In genomic region chr13:99354371-99354951, GRCh38 we compare ENCODE assay signal across 9 cellular contexts. TPM values are rescaled to one million over a fixed set of nuclear protein-coding genes. Genes with fewer than 3 reads are reported as not detected.
A peak's percentile ranks its signal among the peaks of the same experiment; 100 is the strongest.
DNase-seq lines count a peak whose midpoint lies in the region; ATAC-seq and TF ChIP-seq lines count a peak whose summit lies in the region.
"Had no signal": no experiment of that assay in that cellular context is flagged by ENCODE, and none has a peak within 500 bp of the region (broad histone marks: within the 10 kb centered on the region; RNA-seq: fewer than 3 reads in every experiment).

No MANE protein-coding gene starts in this region.

- no peaks in the 10 kb centered on the region for H3K9me3 ChIP-seq in neutrophil
- H3K9me3 ChIP-seq: SK-N-SH had no signal

- no peaks in the 10 kb centered on the region for H3K9me3 Mint-ChIP-seq in activated naive CD8-positive, alpha-beta T cell treated with anti-CD3 and anti-CD28 coated beads for 36 hours

- H3K27ac ChIP-seq in neutrophil: peak overlapping the region; percentile 40

- H3K4me1 ChIP-seq in neutrophil (ENCODE audit: control insufficient read depth in 1 of 2, insufficient read depth in 1 of 2, low read depth in 1 of 2, low read length in 1 of 2): peaks cover 17 to 21% of the 10 kb centered on the region in 2 experiments

- DNase-seq in GM13977 (ENCODE audit: low spot score): no peak
- no peak for DNase-seq in activated naive CD8-positive, alpha-beta T cell treated with anti-CD3 and anti-CD28 coated beads for 36 hours
- no peak for DNase-seq in NAMALWA (ENCODE audit: low spot score)
- DNase-seq in DMS 273 (lab: John Stamatoyannopoulos, UW; ENCODE audit: unreplicated experiment): no peak
- DNase-seq: SK-N-SH had no signal

- H3K27me3 Mint-ChIP-seq in activated naive CD8-positive, alpha-beta T cell treated with anti-CD3 and anti-CD28 coated beads for 36 hours: no peaks in the 10 kb centered on the region

- peaks cover 5% of the 10 kb centered on the region for H3K36me3 ChIP-seq in neutrophil

- H3K27me3 ChIP-seq in neutrophil: no peaks in the 10 kb centered on the region

- ATAC-seq in HG02884 (IDR thresholded peaks at IDR 0.05; ENCODE audit: unreplicated experiment) (peak; percentile 25), HG03135 (IDR thresholded peaks at IDR 0.05; ENCODE audit: unreplicated experiment) (no peak), GM19467 (IDR thresholded peaks at IDR 0.05; ENCODE audit: unreplicated experiment) (no peak)

- H3K27ac Mint-ChIP-seq in activated naive CD8-positive, alpha-beta T cell treated with anti-CD3 and anti-CD28 coated beads for 36 hours: peak overlapping the region; percentile 85

- H3K4me1 Mint-ChIP-seq in activated naive CD8-positive, alpha-beta T cell treated with anti-CD3 and anti-CD28 coated beads for 36 hours: peaks cover 91% of the 10 kb centered on the region

- no peak overlapping the region for H3K4me3 ChIP-seq in neutrophil (ENCODE audit: low read depth in 1 of 2, low read length in 1 of 2)

- in situ Hi-C loops in GM13977 (cut with MboI; ENCODE audit: low pct_unique_long_range_greater_than_20kb, low sequenced_read_pairs, unreplicated experiment): no loop called here

- TF ChIP-seq CTCF in GM13977 (IDR thresholded peaks at IDR 0.05; ENCODE audit: extremely low read depth, insufficient read depth, missing control alignments) (peak; percentile 5), neutrophil (IDR thresholded peaks at IDR 0.05) (no peak)

- peaks cover 60% of the 10 kb centered on the region for H3K36me3 Mint-ChIP-seq in activated naive CD8-positive, alpha-beta T cell treated with anti-CD3 and anti-CD28 coated beads for 36 hours

- H3K4me3 Mint-ChIP-seq in activated naive CD8-positive, alpha-beta T cell treated with anti-CD3 and anti-CD28 coated beads for 36 hours: peak overlapping the region; percentile 18

RNA-seq across cellular contexts. Expression of gene GPR183, which starts 47.3 kb away (rescaled TPM):
- total RNA-seq in activated naive CD8-positive, alpha-beta T cell treated with anti-CD3 and anti-CD28 coated beads for 36 hours: 1 to 10 TPM; 4.3 to 4.5 TPM
